In genomic region chr4:178165251-178165650, GRCh38 we compare ENCODE assay signal across 16 cellular contexts.
A peak's percentile ranks its signal among the peaks of the same experiment; 100 is the strongest.
DNase-seq lines count a peak whose midpoint lies in the region; ATAC-seq and TF ChIP-seq lines count a peak whose summit lies in the region.
"Had no signal": no experiment of that assay in that cellular context is flagged by ENCODE, and none has a peak within 500 bp of the region (broad histone marks: within the 10 kb centered on the region; RNA-seq: fewer than 3 reads in every experiment).

No MANE protein-coding gene starts in this region.

- H3K4me1 Mint-ChIP-seq in MCF 10A (ENCODE audit: insufficient read depth, unreplicated experiment): peaks cover 15% of the 10 kb centered on the region
- no peaks in the 10 kb centered on the region for H3K4me1 Mint-ChIP-seq in activated T-cell treated with anti-CD3 and anti-CD28 coated beads, Interleukin-2, amount 50 U/mL, for 72 hours (ENCODE audit: low read depth)
- no peaks in the 10 kb centered on the region for H3K4me1 Mint-ChIP-seq in activated CD4-positive, alpha-beta T cell treated with anti-CD3 and anti-CD28 coated beads, Interleukin-2, amount 10 ng/mL, durations not matched to agents 24 days and 14 days
- H3K4me1 Mint-ChIP-seq: CD14-positive monocyte had no signal

- H3K27ac ChIP-seq in breast epithelium (no peak overlapping the region), foreskin keratinocyte (no peak overlapping the region), brain microvascular endothelial cell (no peak overlapping the region)

- H3K4me3 ChIP-seq in breast epithelium: no peak overlapping the region
- H3K4me3 ChIP-seq in brain microvascular endothelial cell (ENCODE audit: low read depth, low read length): no peak overlapping the region

- no peaks in the 10 kb centered on the region for H3K36me3 Mint-ChIP-seq in MCF 10A (ENCODE audit: insufficient read depth, unreplicated experiment)
- H3K36me3 Mint-ChIP-seq in activated T-cell treated with anti-CD3 and anti-CD28 coated beads, Interleukin-2, amount 50 U/mL, for 72 hours (ENCODE audit: insufficient read depth in 2 of 2): peaks cover 1 to 2% of the 10 kb centered on the region in 2 donors
- H3K36me3 Mint-ChIP-seq in activated CD4-positive, alpha-beta T cell treated with anti-CD3 and anti-CD28 coated beads, Interleukin-2, amount 10 ng/mL, durations not matched to agents 24 days and 14 days (ENCODE audit: low read depth): no peaks in the 10 kb centered on the region
- H3K36me3 Mint-ChIP-seq: CD14-positive monocyte had no signal

- peaks cover 11% of the 10 kb centered on the region for H3K9me3 Mint-ChIP-seq in MCF 10A (ENCODE audit: unreplicated experiment)
- H3K9me3 Mint-ChIP-seq in activated T-cell treated with anti-CD3 and anti-CD28 coated beads, Interleukin-2, amount 50 U/mL, for 72 hours: peaks cover 3 to 8% of the 10 kb centered on the region in 2 donors
- peaks cover 8% of the 10 kb centered on the region for H3K9me3 Mint-ChIP-seq in activated CD4-positive, alpha-beta T cell treated with anti-CD3 and anti-CD28 coated beads, Interleukin-2, amount 10 ng/mL, durations not matched to agents 24 days and 14 days

- CTCF ChIA-PET in MCF 10A (lab: Yijun Ruan, JAX): no interaction called here

- H3K4me1 ChIP-seq in breast epithelium (no peaks in the 10 kb centered on the region), foreskin keratinocyte (peaks cover 16% of the 10 kb centered on the region)

- no TSS peak for BruUV-seq in MCF 10A (replicated peaks; lab: Mats Ljungman, UMichigan)

- H3K36me3 ChIP-seq in breast epithelium: no peaks in the 10 kb centered on the region
- H3K36me3 ChIP-seq in brain microvascular endothelial cell (replicated peaks): no peaks in the 10 kb centered on the region

- peaks cover 11 to 13% of the 10 kb centered on the region in 2 donors for H3K9me3 ChIP-seq in breast epithelium

- H3K27me3 ChIP-seq in breast epithelium: no peaks in the 10 kb centered on the region
- no peaks in the 10 kb centered on the region for H3K27me3 ChIP-seq in foreskin keratinocyte
- H3K27me3 ChIP-seq in brain microvascular endothelial cell (replicated peaks): no peaks in the 10 kb centered on the region

- peak overlapping the region; percentile 16 for H3K4me3 Mint-ChIP-seq in MCF 10A (ENCODE audit: unreplicated experiment)
- no peak overlapping the region for H3K4me3 Mint-ChIP-seq in activated T-cell treated with anti-CD3 and anti-CD28 coated beads, Interleukin-2, amount 50 U/mL, for 72 hours
- H3K4me3 Mint-ChIP-seq in activated CD4-positive, alpha-beta T cell treated with anti-CD3 and anti-CD28 coated beads, Interleukin-2, amount 10 ng/mL, durations not matched to agents 24 days and 14 days: no peak overlapping the region
- H3K4me3 Mint-ChIP-seq: CD14-positive monocyte had no signal

- DNase-seq in MCF 10A (ENCODE audit: unreplicated experiment) (peak; percentile 45), breast epithelium (ENCODE audit: low spot score in 2 of 2) (no peak), RKO (ENCODE audit: low spot score) (peak; percentile 2), foreskin keratinocyte (peak; percentile 42 to 64), brain microvascular endothelial cell (no peak)
- no peak for DNase-seq in activated T-cell treated with anti-CD3 and anti-CD28 coated beads, Interleukin-2, amount 50 U/mL, for 72 hours
- no peak for DNase-seq in activated CD4-positive, alpha-beta T cell treated with anti-CD3 and anti-CD28 coated beads, Interleukin-2, amount 10 ng/mL, durations not matched to agents 24 days and 14 days
- DNase-seq in activated CD8-positive, alpha-beta memory T cell treated with anti-CD3 and anti-CD28 coated beads, Interleukin-2, amount 50 U/mL, for 48 hours: no peak
- DNase-seq: 8988T, COR-L47, HCEC 1CT, NCI-H1092, NCI-H1694, NCI-H2171 treated with DMSO at 0.1 percent for 48 hours, NCI-H510A had no signal

- ATAC-seq in foreskin keratinocyte: peak; percentile 99
- no peak for ATAC-seq in activated T-cell treated with anti-CD3 and anti-CD28 coated beads, Interleukin-2, amount 50 U/mL, for 72 hours (replicated peaks in 1 of 2)

- POLR2A ChIA-PET in MCF 10A (lab: Yijun Ruan, JAX): interaction anchor here (1.0 to 1.4 kb wide), 3 partner anchors 9 to 37 kb away, joined by 3 to 4 read pairs (median 3); no protein-coding TSS in a partner anchor

- H3K27ac Mint-ChIP-seq in MCF 10A (ENCODE audit: low read depth, unreplicated experiment): no peak overlapping the region
- H3K27ac Mint-ChIP-seq in activated T-cell treated with anti-CD3 and anti-CD28 coated beads, Interleukin-2, amount 50 U/mL, for 72 hours: no peak overlapping the region
- no peak overlapping the region for H3K27ac Mint-ChIP-seq in activated CD4-positive, alpha-beta T cell treated with anti-CD3 and anti-CD28 coated beads, Interleukin-2, amount 10 ng/mL, durations not matched to agents 24 days and 14 days
- H3K27ac Mint-ChIP-seq: CD14-positive monocyte had no signal

- no peak for TF ChIP-seq CTCF in MCF 10A (IDR thresholded peaks at IDR 0.05; ENCODE audit: unreplicated experiment)
- no peak for TF ChIP-seq CTCF in breast epithelium (IDR thresholded peaks at IDR 0.05)
- TF ChIP-seq CTCF in foreskin keratinocyte (conservative IDR thresholded peaks at IDR 0.05): no peak
- no peak for TF ChIP-seq CTCF in brain microvascular endothelial cell (IDR thresholded peaks at IDR 0.05; ENCODE audit: low read depth, low read length, missing control alignments)

- TF ChIP-seq POLR2A in breast epithelium (IDR thresholded peaks at IDR 0.05): no peak

- H3K27me3 Mint-ChIP-seq in MCF 10A (ENCODE audit: insufficient read depth, unreplicated experiment): no peaks in the 10 kb centered on the region
- no peaks in the 10 kb centered on the region for H3K27me3 Mint-ChIP-seq in activated T-cell treated with anti-CD3 and anti-CD28 coated beads, Interleukin-2, amount 50 U/mL, for 72 hours (ENCODE audit: low read depth)
- H3K27me3 Mint-ChIP-seq in activated CD4-positive, alpha-beta T cell treated with anti-CD3 and anti-CD28 coated beads, Interleukin-2, amount 10 ng/mL, durations not matched to agents 24 days and 14 days: no peaks in the 10 kb centered on the region

- intact Hi-C loops in MCF 10A (cut with micrococcal nuclease): no loop called here
- intact Hi-C loops in breast epithelium (cut with DNase I; ENCODE audit: low total_unique reads): no loop called here
- intact Hi-C loops in activated CD4-positive, alpha-beta T cell treated with anti-CD3 and anti-CD28 coated beads, Interleukin-2, amount 10 ng/mL, durations not matched to agents 24 days and 14 days (cut with micrococcal nuclease): no loop called here

- in situ Hi-C loops in brain microvascular endothelial cell (cut with HindIII; ENCODE audit: low pct_ligation_motif_present, low sequenced_read_pairs): no loop called here

Comparison
In these comparisons a context has a peak if more than half of its experiments do, and no peak if none do; other contexts are left out.
1. DNase-seq: peak in MCF 10A (single experiment), RKO (single experiment) and foreskin keratinocyte (2 of 2); none in breast epithelium (0 of 2), activated T-cell treated with anti-CD3 and anti-CD28 coated beads, Interleukin-2, amount 50 U/mL, for 72 hours (0 of 2), activated CD4-positive, alpha-beta T cell treated with anti-CD3 and anti-CD28 coated beads, Interleukin-2, amount 10 ng/mL, durations not matched to agents 24 days and 14 days (single experiment), brain microvascular endothelial cell (single experiment) and activated CD8-positive, alpha-beta memory T cell treated with anti-CD3 and anti-CD28 coated beads, Interleukin-2, amount 50 U/mL, for 48 hours (single experiment).